14 cellular contexts compared by ENCODE assay signal in the genomic region with DNA sequence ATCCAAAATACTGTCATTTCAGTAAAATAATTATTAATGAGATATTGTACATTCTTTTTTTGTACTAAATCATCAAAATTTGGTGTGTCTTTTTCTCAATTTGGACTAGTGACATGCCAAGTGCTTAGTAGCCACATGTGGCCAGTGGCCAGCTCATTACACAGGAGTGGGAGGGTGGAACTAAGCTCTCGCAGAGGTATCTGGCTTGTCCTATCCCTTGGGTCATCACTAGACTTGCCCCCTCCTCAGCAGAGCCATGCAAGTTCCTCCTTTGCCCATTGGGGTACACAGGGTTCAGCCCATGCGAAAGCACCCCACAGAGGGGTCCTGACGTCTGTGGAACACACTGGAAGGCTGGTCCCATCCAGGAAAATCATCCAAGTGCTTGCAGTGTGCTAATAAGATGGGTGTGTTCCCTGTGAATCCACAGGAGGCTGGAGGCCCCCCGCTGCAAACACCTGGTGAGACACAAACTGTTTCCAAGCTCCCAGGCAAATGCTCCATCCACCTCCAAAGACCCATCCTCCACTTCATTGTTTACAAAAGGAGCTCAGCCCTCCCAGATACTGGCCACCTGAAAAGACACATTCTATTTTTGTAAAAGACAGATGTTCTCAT. TPM values are rescaled to one million over a fixed set of nuclear protein-coding genes. Genes with fewer than 3 reads are reported as not detected.
A peak's percentile ranks its signal among the peaks of the same experiment; 100 is the strongest.
DNase-seq lines count a peak whose midpoint lies in the region; ATAC-seq and TF ChIP-seq lines count a peak whose summit lies in the region.
"Had no signal": no experiment of that assay in that cellular context is flagged by ENCODE, and none has a peak within 500 bp of the region (broad histone marks: within the 10 kb centered on the region; RNA-seq: fewer than 3 reads in every experiment).

No MANE protein-coding gene starts in this region.

- H3K4me2 ChIP-seq in PC-3 (ENCODE audit: low read length) (peak overlapping the region; percentile 99), fibroblast of lung (ENCODE audit: extremely low read depth, insufficient read depth, low read length) (peak overlapping the region; percentile 94)

- H3K9me2 ChIP-seq in PC-3 (replicated peaks; ENCODE audit: low read length), result no peaks in the 10 kb centered on the region

- intact Hi-C loops in PC-3 (cut with micrococcal nuclease), result loop anchor here (1.0 to 2.0 kb wide), 2 partner anchors 51 to 53 kb away; no protein-coding TSS in a partner anchor

- H3K4me1 ChIP-seq in PC-3 (ENCODE audit: insufficient read depth, low read length) (peaks cover 60% of the 10 kb centered on the region), fibroblast of lung (ENCODE audit: control insufficient read depth, extremely low read depth, insufficient read depth, low read length) (peaks cover 46% of the 10 kb centered on the region), skeletal muscle tissue (ENCODE audit: control insufficient read depth in 3 of 3, insufficient read depth in 3 of 3, low read length in 3 of 3) (peaks cover 10 to 21% (median 19%) of the 10 kb centered on the region in 3 donors)

- H3K36me3 ChIP-seq in PC-3 (ENCODE audit: low read depth, low read length) (no peaks in the 10 kb centered on the region), fibroblast of lung (ENCODE audit: control insufficient read depth, insufficient read depth, low read length) (peaks cover 11% of the 10 kb centered on the region), skeletal muscle tissue (ENCODE audit: control insufficient read depth in 3 of 3, insufficient read depth in 3 of 3, low read length in 3 of 3) (peaks cover 0 to 2% (median 0%) of the 10 kb centered on the region in 3 donors)
- H3K36me3 ChIP-seq: neutrophil had no signal

- CTCF ChIA-PET in PC-3 (lab: Charles Lee), result no interaction called here

- H3K79me2 ChIP-seq in PC-3 (ENCODE audit: low read length) (peaks cover 39% of the 10 kb centered on the region), fibroblast of lung (ENCODE audit: control insufficient read depth, insufficient read depth, low read length) (peaks cover 69% of the 10 kb centered on the region)

- H3K27me3 ChIP-seq in PC-3 (ENCODE audit: low read length), result no peaks in the 10 kb centered on the region
- H3K27me3 ChIP-seq in fibroblast of lung (ENCODE audit: control insufficient read depth, insufficient read depth, low read length), result no peaks in the 10 kb centered on the region
- peaks cover 3 to 30% (median 17%) of the 10 kb centered on the region in 3 donors for H3K27me3 ChIP-seq in skeletal muscle tissue (ENCODE audit: control insufficient read depth in 3 of 3, insufficient read depth in 3 of 3, low read length in 3 of 3)

- no peak for ATAC-seq in PC-3
- ATAC-seq in HG03457 (IDR thresholded peaks at IDR 0.05; ENCODE audit: unreplicated experiment), result no peak
- no peak for ATAC-seq in GM21423 (IDR thresholded peaks at IDR 0.05; ENCODE audit: unreplicated experiment)

- no peak for TF ChIP-seq CTCF in PC-3 (conservative IDR thresholded peaks at IDR 0.05; ENCODE audit: low read depth, low read length)
- TF ChIP-seq CTCF in fibroblast of lung (conservative IDR thresholded peaks at IDR 0.05 in 1 of 2, IDR thresholded peaks at IDR 0.05 in 1 of 2; ENCODE audit: low read depth in 1 of 2, low read length in 2 of 2), result no peak

- H3K4me3 ChIP-seq in PC-3 (ENCODE audit: low read length), result peak overlapping the region; percentile 88
- peak overlapping the region; percentile 79 to 91 (median 85) for H3K4me3 ChIP-seq in fibroblast of lung (replicated peaks in 1 of 4; ENCODE audit: control extremely low read depth in 1 of 4, insufficient read depth in 1 of 4, low read depth in 3 of 4, low read length in 4 of 4)
- H3K4me3 ChIP-seq in skeletal muscle tissue (ENCODE audit: low read length in 3 of 3), result peak overlapping the region in 2 of 3 donors; percentile 22 to 78

- H3K9ac ChIP-seq in PC-3 (ENCODE audit: low read length) (no peak overlapping the region), fibroblast of lung (ENCODE audit: insufficient read depth, low read length) (no peak overlapping the region), skeletal muscle tissue (ENCODE audit: low read depth in 1 of 3, low read length in 3 of 3) (peak overlapping the region in 1 of 3 donors; percentile 57)

- DNase-seq in NCI-H748 (lab: John Stamatoyannopoulos, UW; ENCODE audit: unreplicated experiment) (peak; percentile 18), NCI-H748 treated with DMSO at 0.1 percent for 48 hours (lab: John Stamatoyannopoulos, UW) (no peak), PC-3 (peak; percentile 29), fibroblast of lung (ENCODE audit: low read depth in 2 of 2) (no peak), DMS79 treated with DMSO at 0.1 percent for 48 hours (lab: John Stamatoyannopoulos, UW) (no peak)
- DNase-seq: ACHN; immature natural killer cell; NCI-H2029; stimulated activated CD4-positive, alpha-beta T cell treated with anti-CD3 and anti-CD28 coated beads, Interleukin-2, amount 100 ng/mL, for 48 hours had no signal

- H3K27ac ChIP-seq in PC-3 (ENCODE audit: low read length), result no peak overlapping the region
- H3K27ac ChIP-seq in fibroblast of lung (ENCODE audit: insufficient read depth, low read length), result peak overlapping the region; percentile 79
- H3K27ac ChIP-seq in skeletal muscle tissue (ENCODE audit: low read depth, low read length), result no peak overlapping the region
- H3K27ac ChIP-seq: neutrophil had no signal

- no peaks in the 10 kb centered on the region; the same call in none of the 2 replicates for H4K20me1 ChIP-seq in PC-3 (ENCODE audit: low read length)
- H4K20me1 ChIP-seq in fibroblast of lung (ENCODE audit: control insufficient read depth, extremely low read depth, insufficient read depth, low read length), result no peaks in the 10 kb centered on the region

- no peaks in the 10 kb centered on the region for H3F3A ChIP-seq in PC-3 (ENCODE audit: low read length, unreplicated experiment)

- no TSS peak for BruUV-seq in PC-3 (replicated peaks; lab: Mats Ljungman, UMichigan)

- POLR2A ChIA-PET in PC-3 (lab: Charles Lee; ENCODE audit: unreplicated experiment), result interaction anchor here (0.6 kb wide), 1 partner anchor 931 kb away, joined by 3 read pairs; no protein-coding TSS in a partner anchor

- 0 out of 2 replicates have a peak overlapping the region, but pooled peaks have one; percentile 99 for H2AFZ ChIP-seq in PC-3 (ENCODE audit: low read length)
- H2AFZ ChIP-seq in fibroblast of lung (ENCODE audit: low read length), result no peak overlapping the region

- H3K9me3 ChIP-seq in PC-3 (ENCODE audit: low read length), result no peaks in the 10 kb centered on the region
- H3K9me3 ChIP-seq in fibroblast of lung (ENCODE audit: control insufficient read depth, insufficient read depth, low read depth, low read length), result no peaks in the 10 kb centered on the region
- H3K9me3 ChIP-seq in skeletal muscle tissue (ENCODE audit: control insufficient read depth in 3 of 3, low read length in 3 of 3), result no peaks in the 10 kb centered on the region
- H3K9me3 ChIP-seq: neutrophil had no signal

RNA-seq across cellular contexts. Expression of a gene that starts 1.3 kb away (rescaled TPM):
- total RNA-seq in PC-3 (2014; rRNA removed) (12.2 and 14.9 TPM in 2 replicates), fibroblast of lung (21.3 and 75.5 TPM in 2 replicates), skeletal muscle tissue (1.0 TPM)
- 10.4 and 21.2 TPM in 2 replicates for polyA plus RNA-seq in fibroblast of lung
- polyA plus RNA-seq in fibroblast of lung (2012), result 18.2 and 48.9 TPM in 2 replicates
- 14.3 and 15.6 TPM in 2 replicates for polyA minus RNA-seq in fibroblast of lung (ENCODE audit: low replicate concordance)
- total RNA-seq: T-helper 2 cell treated with Interferon-gamma antibody and Interleukin-4, amounts not matched to agents 100 ng/mL and 5 ng/mL, for 36 hours had no signal
- polyA plus RNA-seq: immature natural killer cell had no signal

Comparison
In these comparisons a context has a peak if more than half of its experiments do, and no peak if none do; other contexts are left out.
1. DNase-seq: peak in NCI-H748 (single experiment) and PC-3 (single experiment); none in NCI-H748 treated with DMSO at 0.1 percent for 48 hours (single experiment), fibroblast of lung (0 of 2) and DMS79 treated with DMSO at 0.1 percent for 48 hours (single experiment).
2. Peak in every context shown above with its lines, with median percentiles within 50 percentile points of each other: H3K4me3 ChIP-seq.